ENCODE assay signal across 31 cellular contexts in the genomic region with DNA sequence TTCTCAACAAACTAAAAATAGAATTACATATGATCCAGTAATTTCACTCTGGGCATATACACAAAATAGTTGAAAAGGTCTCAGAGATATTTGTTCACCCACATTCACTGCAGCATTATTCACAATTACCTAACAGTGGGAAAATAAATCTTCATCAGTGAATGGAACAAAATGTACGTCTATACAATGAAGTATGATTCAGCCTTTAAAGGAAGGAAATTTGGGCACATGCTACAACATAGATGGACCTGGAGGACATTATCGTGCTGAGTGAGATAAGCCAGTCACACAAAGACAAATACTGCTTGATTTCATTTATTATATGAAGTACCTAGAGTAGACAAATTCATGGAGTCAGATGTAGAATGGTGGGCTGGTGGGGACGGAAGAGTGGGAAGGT.
"Had no signal": no experiment of that assay in that cellular context is flagged by ENCODE, and none has a peak within 500 bp of the region (broad histone marks: within the 10 kb centered on the region; RNA-seq: fewer than 3 reads in every experiment).

No MANE protein-coding gene starts in this region.

- H3K36me3 Mint-ChIP-seq: activated naive CD8-positive, alpha-beta T cell treated with anti-CD3 and anti-CD28 coated beads, Interleukin-2, amount 10 ng/mL, durations not matched to agents 7 days and 5 days had no signal

- H3K27ac Mint-ChIP-seq: activated CD4-positive, alpha-beta memory T cell treated with anti-CD3 and anti-CD28 coated beads, Interleukin-2, amount 10 ng/mL, durations not matched to agents 7 days and 5 days; activated CD8-positive, alpha-beta memory T cell treated with anti-CD3 and anti-CD28 coated beads, Interleukin-2, amount 10 ng/mL, durations not matched to agents 7 days and 5 days; activated naive CD4-positive, alpha-beta T cell treated with anti-CD3 and anti-CD28 coated beads, Interleukin-2, amount 50 U/mL, for 24 hours; activated naive CD8-positive, alpha-beta T cell treated with anti-CD3 and anti-CD28 coated beads, Interleukin-2, amount 10 ng/mL, durations not matched to agents 7 days and 5 days; activated T-cell treated with anti-CD3 and anti-CD28 coated beads, Interleukin-2, amount 50 U/mL, for 72 hours; activated T-helper 2 cell treated with anti-CD3 and anti-CD28 coated beads, Interferon-gamma antibody, Interleukin-2, Interleukin-4, amounts not matched to agents 10 μg/mL and 5 μg/mL and 100 μg/mL, durations not matched to agents 14 hours and 24 hours and 36 hours had no signal

- H3K4me1 Mint-ChIP-seq: activated naive CD4-positive, alpha-beta T cell treated with anti-CD3 and anti-CD28 coated beads, Interleukin-2, amount 50 U/mL, for 24 hours; activated naive CD8-positive, alpha-beta T cell treated with anti-CD3 and anti-CD28 coated beads, Interleukin-2, amount 10 ng/mL, durations not matched to agents 7 days and 5 days had no signal

- H3K4me3 ChIP-seq: body of pancreas, breast epithelium had no signal

- H3K36me3 ChIP-seq: breast epithelium had no signal

- H3K27ac ChIP-seq: body of pancreas, breast epithelium, WERI-Rb-1 had no signal

- ATAC-seq: activated CD8-positive, alpha-beta memory T cell treated with anti-CD3 and anti-CD28 coated beads, Interleukin-2, amount 10 ng/mL, durations not matched to agents 7 days and 5 days; activated T-cell treated with anti-CD3 and anti-CD28 coated beads, Interleukin-2, amount 50 U/mL, for 72 hours; body of pancreas had no signal

- H3K27me3 Mint-ChIP-seq: activated CD4-positive, alpha-beta memory T cell treated with anti-CD3 and anti-CD28 coated beads, Interleukin-2, amount 10 ng/mL, durations not matched to agents 7 days and 5 days; activated CD8-positive, alpha-beta memory T cell treated with anti-CD3 and anti-CD28 coated beads, Interleukin-2, amount 10 ng/mL, durations not matched to agents 7 days and 5 days; activated naive CD4-positive, alpha-beta T cell treated with anti-CD3 and anti-CD28 coated beads, Interleukin-2, amount 50 U/mL, for 24 hours; activated naive CD8-positive, alpha-beta T cell treated with anti-CD3 and anti-CD28 coated beads, Interleukin-2, amount 10 ng/mL, durations not matched to agents 7 days and 5 days had no signal

- H3K4me1 ChIP-seq: body of pancreas, breast epithelium had no signal

- H3K9me3 ChIP-seq: body of pancreas, breast epithelium had no signal

- DNase-seq: activated CD4-positive, alpha-beta memory T cell treated with anti-CD3 and anti-CD28 coated beads, Interleukin-2, amount 10 ng/mL, durations not matched to agents 7 days and 5 days; activated CD4-positive, alpha-beta T cell treated with anti-CD3 and anti-CD28 coated beads for 1 hour; activated CD4-positive, alpha-beta T cell treated with anti-CD3 and anti-CD28 coated beads for 48 hours; activated CD4-positive, CD25-positive, alpha-beta regulatory T cell; activated CD8-positive, alpha-beta memory T cell treated with anti-CD3 and anti-CD28 coated beads for 24 hours; activated CD8-positive, alpha-beta memory T cell treated with anti-CD3 and anti-CD28 coated beads, Interleukin-2, amount 10 ng/mL, durations not matched to agents 7 days and 5 days; activated CD8-positive, alpha-beta memory T cell treated with anti-CD3 and anti-CD28 coated beads, Interleukin-2, amount 50 U/mL, for 48 hours; activated gamma-delta T cell; activated naive CD4-positive, alpha-beta T cell treated with Interleukin-2 at 50 U/mL for 16 hours; activated naive CD8-positive, alpha-beta T cell treated with anti-CD3 and anti-CD28 coated beads, Interleukin-2, amount 10 ng/mL, durations not matched to agents 7 days and 5 days; activated T-cell treated with anti-CD3 and anti-CD28 coated beads, Interleukin-2, amount 50 U/mL, for 72 hours; body of pancreas; NCI-H1105; NCI-H1417 treated with DMSO at 0.1 percent for 48 hours; NCI-H1930; NCI-H2081 treated with DMSO at 0.1 percent for 48 hours; NCI-H226; NCI-H446 treated with DMSO at 0.1 percent for 48 hours; NCI-H524; NCI-H69; NCI-H82; Right ventricle myocardium superior; SW 1271; T-helper 1 cell; T-helper 2 cell; T-helper 9 cell; WERI-Rb-1 had no signal

- H3K27me3 ChIP-seq: body of pancreas, breast epithelium had no signal

- H3K4me3 Mint-ChIP-seq: activated CD4-positive, alpha-beta memory T cell treated with anti-CD3 and anti-CD28 coated beads, Interleukin-2, amount 10 ng/mL, durations not matched to agents 7 days and 5 days; activated CD8-positive, alpha-beta memory T cell treated with anti-CD3 and anti-CD28 coated beads, Interleukin-2, amount 10 ng/mL, durations not matched to agents 7 days and 5 days; activated naive CD4-positive, alpha-beta T cell treated with anti-CD3 and anti-CD28 coated beads, Interleukin-2, amount 50 U/mL, for 24 hours; activated naive CD8-positive, alpha-beta T cell treated with anti-CD3 and anti-CD28 coated beads, Interleukin-2, amount 10 ng/mL, durations not matched to agents 7 days and 5 days; activated T-cell treated with anti-CD3 and anti-CD28 coated beads, Interleukin-2, amount 50 U/mL, for 72 hours had no signal

- H3K9me3 Mint-ChIP-seq: activated CD4-positive, alpha-beta memory T cell treated with anti-CD3 and anti-CD28 coated beads, Interleukin-2, amount 10 ng/mL, durations not matched to agents 7 days and 5 days; activated naive CD4-positive, alpha-beta T cell treated with anti-CD3 and anti-CD28 coated beads, Interleukin-2, amount 50 U/mL, for 24 hours; activated naive CD8-positive, alpha-beta T cell treated with anti-CD3 and anti-CD28 coated beads, Interleukin-2, amount 10 ng/mL, durations not matched to agents 7 days and 5 days; activated T-cell treated with anti-CD3 and anti-CD28 coated beads, Interleukin-2, amount 50 U/mL, for 72 hours; activated T-helper 2 cell treated with anti-CD3 and anti-CD28 coated beads, Interferon-gamma antibody, Interleukin-2, Interleukin-4, amounts not matched to agents 10 μg/mL and 5 μg/mL and 100 μg/mL, durations not matched to agents 14 hours and 24 hours and 36 hours had no signal

- FAIRE-seq: astrocyte had no signal
